ENCODE assay signal across 1 cellular context in genomic region chr1:83761977-83762376, GRCh38.
TF ChIP-seq lines count a peak whose summit lies in the region.

No MANE protein-coding gene starts in this region.

TF ChIP-seq in SK-N-SH, 30 proteins besides CTCF, POLR2A, EP300 and RAD21 (continued from another document):
- TF ChIP-seq TAF1 (IDR thresholded peaks at IDR 0.05; ENCODE audit: borderline replicate concordance, low read depth, low read length) (no peak), SIN3A (IDR thresholded peaks at IDR 0.05; ENCODE audit: borderline replicate concordance, low read depth, low read length) (no peak), GABPA (IDR thresholded peaks at IDR 0.05; ENCODE audit: low read depth) (no peak), MEF2A (IDR thresholded peaks at IDR 0.05; ENCODE audit: borderline replicate concordance, low read depth) (no peak), RFX5 (IDR thresholded peaks at IDR 0.05; ENCODE audit: low read length) (no peak), CHD2 (IDR thresholded peaks at IDR 0.05; ENCODE audit: low read length, partially characterized antibody) (no peak)
- TF ChIP-seq, protein P1, sequence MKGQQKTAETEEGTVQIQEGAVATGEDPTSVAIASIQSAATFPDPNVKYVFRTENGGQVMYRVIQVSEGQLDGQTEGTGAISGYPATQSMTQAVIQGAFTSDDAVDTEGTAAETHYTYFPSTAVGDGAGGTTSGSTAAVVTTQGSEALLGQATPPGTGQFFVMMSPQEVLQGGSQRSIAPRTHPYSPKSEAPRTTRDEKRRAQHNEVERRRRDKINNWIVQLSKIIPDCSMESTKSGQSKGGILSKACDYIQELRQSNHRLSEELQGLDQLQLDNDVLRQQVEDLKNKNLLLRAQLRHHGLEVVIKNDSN (IDR thresholded peaks at IDR 0.05; ENCODE audit: borderline replicate concordance, low read depth): no peak
TF ChIP-seq in SK-N-SH: peak in this region for 0.
